Comparison of ENCODE assay signal across 8 cellular contexts in genomic region chr14:55191881-55192616, GRCh38. TPM values are rescaled to one million over a fixed set of nuclear protein-coding genes. Genes with fewer than 3 reads are reported as not detected.
DNase-seq lines count a peak whose midpoint lies in the region; ATAC-seq and TF ChIP-seq lines count a peak whose summit lies in the region.

No MANE protein-coding gene starts in this region.

- H3K9ac ChIP-seq in ES-I3 (ENCODE audit: low read depth, low read length) = peak overlapping the region; percentile 53; the same call in 1 of the 2 replicates

- H3K4me1 ChIP-seq in ES-I3 (ENCODE audit: insufficient read depth, low read length) (peaks cover 3% of the 10 kb centered on the region), ascending aorta (peaks cover 0 to 7% of the 10 kb centered on the region in 2 donors)

- TF ChIP-seq CTCF in ascending aorta (IDR thresholded peaks at IDR 0.05) = no peak

- H3K9me3 ChIP-seq in ES-I3 (ENCODE audit: control insufficient read depth, insufficient read depth, low read length) (no peaks in the 10 kb centered on the region), ascending aorta (no peaks in the 10 kb centered on the region)

- peak overlapping the region; percentile 17 to 71 for H3K27ac ChIP-seq in ascending aorta

- H3K36me3 Mint-ChIP-seq in memory B cell = no peaks in the 10 kb centered on the region

- H3K4me3 Mint-ChIP-seq in memory B cell = peak overlapping the region; percentile 93

- ATAC-seq in HG03045 (IDR thresholded peaks at IDR 0.05; ENCODE audit: unreplicated experiment) (peak; percentile 31), memory B cell (ENCODE audit: low read depth) (no peak)

- no peaks in the 10 kb centered on the region for H3K9me3 Mint-ChIP-seq in memory B cell

- H3K27me3 Mint-ChIP-seq in memory B cell = no peaks in the 10 kb centered on the region

- H3K4me1 Mint-ChIP-seq in memory B cell = peaks cover 11% of the 10 kb centered on the region

- DNase-seq in ascending aorta (ENCODE audit: low spot score in 2 of 2) = no peak
- no peak for DNase-seq in memory B cell (ENCODE audit: low spot score in 2 of 2)
- DNase-seq in NCI-H146 (lab: John Stamatoyannopoulos, UW) = no peak
- DNase-seq in activated CD4-positive, CD25-positive, alpha-beta regulatory T cell treated with anti-CD3 and anti-CD28 coated beads, Interleukin-2, amount 50 U/mL, for 72 hours = no peak
- no peak for DNase-seq in stimulated activated CD4-positive, alpha-beta T cell treated with anti-CD3 and anti-CD28 coated beads, Interleukin-4, amount 100 ng/mL, for 24 hours
- no peak for DNase-seq in NCI-H1105 (lab: John Stamatoyannopoulos, UW)

- no peaks in the 10 kb centered on the region for H3K27me3 ChIP-seq in ascending aorta

- intact Hi-C loops in ascending aorta (cut with DNase I) = loop anchor here (5.0 kb wide), 1 partner anchor 80 kb away; the partner anchor contains the start of gene FBXO34

- H3K27ac Mint-ChIP-seq in memory B cell = peak overlapping the region; percentile 67

- H3K4me3 ChIP-seq in ascending aorta = peak overlapping the region; percentile 51 to 74

- no peaks in the 10 kb centered on the region for H3K36me3 ChIP-seq in ES-I3 (ENCODE audit: insufficient read depth, low read length)
- H3K36me3 ChIP-seq in ascending aorta = no peaks in the 10 kb centered on the region

RNA-seq across cellular contexts. Expression of gene DLGAP5, which starts 0.7 kb away (rescaled TPM):
- not detected for total RNA-seq in ascending aorta
